In the genomic region with DNA sequence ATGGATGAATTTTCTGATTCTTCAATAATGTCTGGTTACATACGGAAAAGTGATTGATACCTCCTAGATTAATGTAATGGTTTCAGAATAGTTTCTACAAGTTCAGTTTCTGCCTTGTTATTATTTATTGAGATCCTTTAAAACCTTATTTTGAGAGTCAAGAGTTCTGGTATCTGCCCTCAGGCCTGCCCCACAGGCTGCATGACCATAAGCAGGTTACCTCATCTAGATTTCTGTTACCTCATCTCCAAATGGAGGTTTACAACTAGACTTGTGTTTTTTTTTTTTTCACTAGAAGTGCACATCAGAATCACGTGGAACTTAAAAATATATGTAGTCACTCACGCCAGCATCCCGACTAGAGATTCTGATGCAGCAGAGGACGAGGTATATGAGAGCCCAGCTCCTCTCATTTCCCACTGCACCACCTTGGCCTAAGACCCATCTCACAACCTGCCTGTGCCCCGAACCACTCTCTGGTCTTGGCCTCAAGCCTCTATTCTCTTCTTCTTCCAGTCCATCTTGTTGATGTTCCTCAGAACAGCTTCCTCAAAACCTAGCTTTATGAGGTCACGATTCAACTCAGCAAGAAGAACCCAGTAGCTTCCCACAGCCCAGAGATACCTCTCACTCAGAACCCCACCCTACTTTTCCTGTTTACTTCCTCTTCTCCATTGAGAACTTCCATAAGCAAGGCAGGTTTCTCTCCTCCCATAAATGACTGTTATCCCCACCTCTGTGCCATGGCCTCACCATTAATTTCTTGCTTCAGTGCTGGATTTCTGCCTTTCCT, we compare ENCODE assay signal across 19 cellular contexts.
A peak's percentile ranks its signal among the peaks of the same experiment; 100 is the strongest.
DNase-seq lines count a peak whose midpoint lies in the region; ATAC-seq, FAIRE-seq and TF ChIP-seq lines count a peak whose summit lies in the region.
"Had no signal": no experiment of that assay in that cellular context is flagged by ENCODE, and none has a peak within 500 bp of the region (broad histone marks: within the 10 kb centered on the region; RNA-seq: fewer than 3 reads in every experiment).

No MANE protein-coding gene starts in this region.

- 73% methylated on average over 7 of the region's 7 CpGs for WGBS in right lobe of liver (ENCODE audit: insufficient coverage, low coverage, low lambda C conversion rate, missing lambda C conversion rate)
- WGBS in HepG2 (ENCODE audit: low lambda C conversion rate) = under 1% methylated on average over 7 of the region's 7 CpGs
- 96% methylated on average over 6 of the region's 7 CpGs for WGBS in mesenchymal stem cell

- CTCF ChIA-PET in HepG2 (lab: Yijun Ruan, JAX; ENCODE audit: low intra/inter-chr PET ratio, low total read pairs) = no interaction called here
- CTCF ChIA-PET in endothelial cell of umbilical vein (lab: Charles Lee) = no interaction called here

- H4K8ac ChIP-seq in mesenchymal stem cell (ENCODE audit: low read length) = no peak overlapping the region

- no peak overlapping the region for H3K4ac ChIP-seq in mesenchymal stem cell (ENCODE audit: low read depth in 1 of 2, low read length in 2 of 2)

- H3K9me1 ChIP-seq in endothelial cell of umbilical vein (replicated peaks; ENCODE audit: control insufficient read depth, extremely low read depth, insufficient read depth, low read length) = no peaks in the 10 kb centered on the region

- no peak overlapping the region for H3K27ac ChIP-seq in right lobe of liver
- H3K27ac ChIP-seq in HepG2 (ENCODE audit: extremely low read length, insufficient read depth, low read length) = no peak overlapping the region
- no peak overlapping the region for H3K27ac ChIP-seq in endothelial cell of umbilical vein (ENCODE audit: insufficient read depth, low read depth, low read length)
- H3K27ac ChIP-seq in mesenchymal stem cell (ENCODE audit: low read length, poor library complexity, severe bottlenecking) = no peak overlapping the region
- H3K27ac ChIP-seq: HL-60 had no signal

- H3K4me1 ChIP-seq in right lobe of liver (no peaks in the 10 kb centered on the region), HepG2 (ENCODE audit: insufficient read depth, low read length) (no peaks in the 10 kb centered on the region), endothelial cell of umbilical vein (ENCODE audit: control insufficient read depth, extremely low read depth, insufficient read depth, low read length) (no peaks in the 10 kb centered on the region), mesenchymal stem cell (ENCODE audit: control insufficient read depth, insufficient read depth, low read depth, low read length) (peaks cover 2% of the 10 kb centered on the region)

- H2AFZ ChIP-seq in HepG2 (ENCODE audit: low read length) (no peak overlapping the region), endothelial cell of umbilical vein (ENCODE audit: low read depth, low read length) (no peak overlapping the region), mesenchymal stem cell (ENCODE audit: low read depth, low read length) (no peak overlapping the region)

- no peak overlapping the region for H3K4me3 ChIP-seq in right lobe of liver
- H3K4me3 ChIP-seq in HepG2 (replicated peaks in 1 of 3; ENCODE audit: insufficient read depth in 1 of 3, low read depth in 2 of 3, low read length in 3 of 3) = no peak overlapping the region
- H3K4me3 ChIP-seq in endothelial cell of umbilical vein (replicated peaks in 1 of 3; ENCODE audit: insufficient read depth in 1 of 3, low read depth in 1 of 3, low read length in 3 of 3) = no peak overlapping the region
- H3K4me3 ChIP-seq in mesenchymal stem cell (ENCODE audit: insufficient read depth in 1 of 2, low read depth in 1 of 2, low read length in 2 of 2) = no peak overlapping the region
- H3K4me3 ChIP-seq: K562 had no signal

- BruUV-seq in HepG2 (replicated peaks; lab: Mats Ljungman, UMichigan) (no TSS peak), endothelial cell of umbilical vein (replicated peaks; lab: Mats Ljungman, UMichigan) (no TSS peak)

- no peak overlapping the region for H3K18ac ChIP-seq in mesenchymal stem cell (ENCODE audit: low read depth in 1 of 2, low read length in 2 of 2)

- peak overlapping the region; percentile 56 for H2AK5ac ChIP-seq in mesenchymal stem cell (ENCODE audit: low read length, severe bottlenecking)

- H3K4me2 ChIP-seq in HepG2 (ENCODE audit: low read depth, low read length) (no peak overlapping the region), endothelial cell of umbilical vein (ENCODE audit: insufficient read depth, low read length) (no peak overlapping the region), mesenchymal stem cell (ENCODE audit: low read length, poor library complexity, severe bottlenecking) (no peak overlapping the region)

- intact Hi-C loops in right lobe of liver (cut with DNase I) (no loop called here), HepG2 (cut with micrococcal nuclease; ENCODE audit: unreplicated experiment) (no loop called here), endothelial cell of umbilical vein (cut with micrococcal nuclease) (no loop called here)

- H3K14ac ChIP-seq in mesenchymal stem cell (ENCODE audit: low read length in 2 of 2) = no peak overlapping the region

- no peaks in the 10 kb centered on the region for H3K79me1 ChIP-seq in mesenchymal stem cell (replicated peaks; ENCODE audit: low read length, poor library complexity, severe bottlenecking)

- ATAC-seq in right lobe of liver (peak; percentile 31 to 64 (median 40)), HepG2 (no peak)
- ATAC-seq: CD8-positive, alpha-beta T cell; K562 had no signal

- POLR2A ChIA-PET in HepG2 (lab: Yijun Ruan, JAX) = no interaction called here
- POLR2A ChIA-PET in endothelial cell of umbilical vein (lab: Charles Lee) = no interaction called here

- TF ChIP-seq RAD21 in HepG2 (CRISPR knock-in tag; IDR thresholded peaks at IDR 0.05) = no peak

- H3K27me3 ChIP-seq in right lobe of liver (no peaks in the 10 kb centered on the region), HepG2 (ENCODE audit: control insufficient read depth in 1 of 2, insufficient read depth in 2 of 2, low read length in 2 of 2) (no peaks in the 10 kb centered on the region; a peak in 1 of 5 replicates), endothelial cell of umbilical vein (ENCODE audit: control insufficient read depth in 2 of 2, insufficient read depth in 2 of 2, low read length in 2 of 2) (no peaks in the 10 kb centered on the region), mesenchymal stem cell (ENCODE audit: control insufficient read depth in 1 of 2, insufficient read depth in 1 of 2, low read length in 2 of 2) (no peaks in the 10 kb centered on the region)

- no peaks in the 10 kb centered on the region for H3K79me2 ChIP-seq in HepG2 (ENCODE audit: insufficient read depth, low read length)
- no peaks in the 10 kb centered on the region for H3K79me2 ChIP-seq in endothelial cell of umbilical vein (ENCODE audit: control insufficient read depth, insufficient read depth, low read length)

- H3K9me3 ChIP-seq in right lobe of liver = no peaks in the 10 kb centered on the region
- H3K9me3 ChIP-seq in HepG2 (ENCODE audit: low read length) = no peaks in the 10 kb centered on the region
- H3K9me3 ChIP-seq in endothelial cell of umbilical vein (replicated peaks; ENCODE audit: control insufficient read depth, insufficient read depth, low read length) = no peaks in the 10 kb centered on the region
- H3K9me3 ChIP-seq in mesenchymal stem cell (ENCODE audit: control insufficient read depth, low read length) = no peaks in the 10 kb centered on the region

- H2BK5ac ChIP-seq in mesenchymal stem cell (ENCODE audit: low read depth, low read length, poor library complexity, severe bottlenecking) = no peak overlapping the region

- H2BK15ac ChIP-seq in mesenchymal stem cell (ENCODE audit: low read depth, poor library complexity, severe bottlenecking) = peak overlapping the region; percentile 36

- H4K20me1 ChIP-seq in HepG2 (ENCODE audit: insufficient read depth, low read length) (no peaks in the 10 kb centered on the region), endothelial cell of umbilical vein (replicated peaks; ENCODE audit: control insufficient read depth, extremely low read depth, insufficient read depth, low read length) (no peaks in the 10 kb centered on the region)

- TF ChIP-seq POLR2A in right lobe of liver (IDR thresholded peaks at IDR 0.05) = no peak
- no peak for TF ChIP-seq POLR2A in HepG2 (IDR thresholded peaks at IDR 0.05; ENCODE audit: insufficient read depth in 1 of 2, low read depth in 2 of 2, low read length in 2 of 2)
- TF ChIP-seq POLR2A in endothelial cell of umbilical vein (IDR thresholded peaks at IDR 0.05; ENCODE audit: low read depth, low read length) = no peak

- dilution Hi-C loops in endothelial cell of umbilical vein (cut with MboI; ENCODE audit: extremely low pct_ligation_motif_present, low sequenced_read_pairs) = no loop called here

- FAIRE-seq in HepG2 (lab: Jason Lieb, UNC) (no peak), endothelial cell of umbilical vein (lab: Jason Lieb, UNC) (peak; percentile 8)
- FAIRE-seq: D721Med, K562 had no signal

- DNase-seq in right lobe of liver = no peak
- DNase-seq in HepG2 (ENCODE audit: low spot score) = no peak
- no peak for DNase-seq in endothelial cell of umbilical vein (ENCODE audit: low read depth, low spot score)
- no peak for DNase-seq in mesenchymal stem cell
- DNase-seq in DMS 273 treated with DMSO at 0.1 percent for 48 hours (lab: John Stamatoyannopoulos, UW) = no peak
- DNase-seq in Ammon's horn (ENCODE audit: low spot score) = no peak
- DNase-seq in activated CD8-positive, alpha-beta memory T cell treated with anti-CD3 and anti-CD28 coated beads, Interleukin-2, amount 50 U/mL, for 48 hours = no peak
- DNase-seq: 8988T; AML-193; C1 segment of cervical spinal cord; CD8-positive, alpha-beta T cell; COR-L47; DND-41; GDM1; HCEC 1CT; HFFc6 had no signal

- no peak overlapping the region for H2BK120ac ChIP-seq in mesenchymal stem cell (ENCODE audit: low read depth, low read length)

- no peaks in the 10 kb centered on the region for H3K36me3 ChIP-seq in right lobe of liver
- no peaks in the 10 kb centered on the region for H3K36me3 ChIP-seq in HepG2 (replicated peaks in 1 of 2; ENCODE audit: control insufficient read depth in 1 of 2, insufficient read depth in 2 of 2, low read length in 2 of 2)
- H3K36me3 ChIP-seq in endothelial cell of umbilical vein (ENCODE audit: control insufficient read depth in 2 of 2, extremely low read depth in 1 of 2, insufficient read depth in 2 of 2, low read length in 2 of 2) = no peaks in the 10 kb centered on the region
- no peaks in the 10 kb centered on the region for H3K36me3 ChIP-seq in mesenchymal stem cell (ENCODE audit: control insufficient read depth in 1 of 2, insufficient read depth in 2 of 2, low read depth in 1 of 2, low read length in 2 of 2)

- TF ChIP-seq EP300 in HepG2 (IDR thresholded peaks at IDR 0.05; ENCODE audit: low read depth in 2 of 2, low read length in 2 of 2) = no peak
- no peak for TF ChIP-seq EP300 in HepG2 (CRISPR knock-in tag; IDR thresholded peaks at IDR 0.05; ENCODE audit: borderline replicate concordance)

- no peak for TF ChIP-seq CTCF in right lobe of liver (IDR thresholded peaks at IDR 0.05)
- no peak for TF ChIP-seq CTCF in HepG2 (CRISPR knock-in tag; IDR thresholded peaks at IDR 0.05)
- no peak for TF ChIP-seq CTCF in endothelial cell of umbilical vein (IDR thresholded peaks at IDR 0.05; ENCODE audit: extremely low read depth in 1 of 2, insufficient read depth in 1 of 2, low read depth in 1 of 2, low read length in 2 of 2)

- in situ Hi-C loops in HepG2 (cut with HindIII; ENCODE audit: extremely low pct_ligation_motif_present, low pct_unique_long_range_greater_than_20kb) = no loop called here

- no peak overlapping the region for H3K23ac ChIP-seq in mesenchymal stem cell (ENCODE audit: low read length in 2 of 2)

- H3K9ac ChIP-seq in HepG2 (ENCODE audit: insufficient read depth, low read depth, low read length) = no peak overlapping the region
- no peak overlapping the region for H3K9ac ChIP-seq in endothelial cell of umbilical vein (replicated peaks; ENCODE audit: extremely low read depth, insufficient read depth, low read length)
- H3K9ac ChIP-seq in mesenchymal stem cell (ENCODE audit: low read length) = no peak overlapping the region

- no peak overlapping the region for H4K91ac ChIP-seq in mesenchymal stem cell (ENCODE audit: low read length)

- peak overlapping the region in 1 of 2 experiments; percentile 52 for H2BK12ac ChIP-seq in mesenchymal stem cell (ENCODE audit: low read length in 2 of 2)
